ENCODE assay signal across 1 cellular context in the genomic region with DNA sequence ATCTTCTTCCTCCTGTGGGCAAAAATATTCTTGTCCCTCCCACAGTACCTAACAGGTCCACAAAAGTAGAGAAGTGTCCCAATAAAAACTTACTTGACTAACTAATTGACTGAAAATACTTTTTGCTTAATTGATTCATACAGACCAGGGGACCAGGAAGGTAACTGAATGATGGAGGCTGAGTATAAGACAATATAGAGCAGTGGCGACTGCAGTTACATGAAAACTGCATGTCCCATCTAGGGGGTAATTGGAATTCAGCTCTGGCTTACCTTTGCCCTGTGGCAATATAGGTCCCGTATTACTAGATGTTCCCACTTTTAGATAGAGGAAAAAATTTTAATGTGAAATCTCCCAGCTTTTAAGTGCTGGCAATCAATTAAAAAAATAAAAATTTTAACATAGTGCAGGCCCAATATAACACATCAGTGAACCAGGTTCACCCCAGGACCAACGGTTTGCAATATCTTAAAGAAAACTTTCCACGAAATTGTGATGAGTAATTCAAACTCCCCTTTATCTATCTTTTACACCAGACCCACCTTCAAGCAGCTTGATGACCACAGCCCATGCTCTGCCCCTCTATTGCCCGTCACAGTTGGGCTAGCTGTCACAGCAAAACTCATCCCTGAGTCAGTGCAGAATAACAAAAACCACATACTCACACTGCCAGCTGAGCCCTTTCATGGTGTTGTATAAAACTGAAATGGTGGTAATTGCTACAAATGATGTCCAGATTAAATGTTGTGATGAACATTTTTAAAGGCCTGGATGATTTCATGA.
TF ChIP-seq lines count a peak whose summit lies in the region.

No MANE protein-coding gene starts in this region.

TF ChIP-seq in K562, 482 proteins besides CTCF, POLR2A, EP300 and RAD21 (continued from another document and continues in another):
- TF ChIP-seq ZBTB40 (IDR thresholded peaks at IDR 0.05) (no peak), ZBTB40 (CRISPR knock-in tag; IDR thresholded peaks at IDR 0.05) (no peak), TOE1 (IDR thresholded peaks at IDR 0.05; ENCODE audit: borderline replicate concordance) (peak; percentile 46; the same call in 1 of the 2 replicates), TOE1 (CRISPR knock-in tag; IDR thresholded peaks at IDR 0.05; ENCODE audit: borderline replicate concordance, low read depth) (no peak), RCOR1 (IDR thresholded peaks at IDR 0.05; ENCODE audit: borderline replicate concordance in 1 of 2, low read depth in 2 of 2, low read length in 2 of 2) (peak in 1 of 2 experiments; percentile 56; a peak in 1 of 4 replicates), SP2 (IDR thresholded peaks at IDR 0.05; ENCODE audit: extremely low read depth, low read depth, low read length, poor library complexity, severe bottlenecking) (no peak), ZNF175 (CRISPR knock-in tag; IDR thresholded peaks at IDR 0.05; ENCODE audit: low read depth) (no peak), ZNF609 (CRISPR knock-in tag; IDR thresholded peaks at IDR 0.05; ENCODE audit: borderline replicate concordance) (no peak), KLF16 (IDR thresholded peaks at IDR 0.05) (peak; percentile 65), MEIS2 (IDR thresholded peaks at IDR 0.05; ENCODE audit: partially characterized antibody) (peak; percentile 79), NR0B1 (IDR thresholded peaks at IDR 0.05; ENCODE audit: partially characterized antibody) (no peak), SIX5 (IDR thresholded peaks at IDR 0.05; ENCODE audit: borderline replicate concordance in 1 of 2, insufficient read depth in 1 of 2, low read depth in 1 of 2, low read length in 2 of 2) (no peak), PBX2 (CRISPR knock-in tag; IDR thresholded peaks at IDR 0.05; ENCODE audit: low read depth) (no peak), PBX2 (tag; conservative IDR thresholded peaks at IDR 0.05; ENCODE audit: low read depth) (no peak), EWSR1 (IDR thresholded peaks at IDR 0.05; ENCODE audit: borderline replicate concordance, low read depth, partially characterized antibody) (no peak), ZNF639 (CRISPR knock-in tag; conservative IDR thresholded peaks at IDR 0.05 in 1 of 2, IDR thresholded peaks at IDR 0.05 in 1 of 2) (no peak), HDAC6 (IDR thresholded peaks at IDR 0.05; ENCODE audit: low read depth, low read length) (no peak), KDM5B (IDR thresholded peaks at IDR 0.05; ENCODE audit: insufficient replicate concordance, low read depth, low read length) (no peak)
- TF ChIP-seq, protein P1, sequence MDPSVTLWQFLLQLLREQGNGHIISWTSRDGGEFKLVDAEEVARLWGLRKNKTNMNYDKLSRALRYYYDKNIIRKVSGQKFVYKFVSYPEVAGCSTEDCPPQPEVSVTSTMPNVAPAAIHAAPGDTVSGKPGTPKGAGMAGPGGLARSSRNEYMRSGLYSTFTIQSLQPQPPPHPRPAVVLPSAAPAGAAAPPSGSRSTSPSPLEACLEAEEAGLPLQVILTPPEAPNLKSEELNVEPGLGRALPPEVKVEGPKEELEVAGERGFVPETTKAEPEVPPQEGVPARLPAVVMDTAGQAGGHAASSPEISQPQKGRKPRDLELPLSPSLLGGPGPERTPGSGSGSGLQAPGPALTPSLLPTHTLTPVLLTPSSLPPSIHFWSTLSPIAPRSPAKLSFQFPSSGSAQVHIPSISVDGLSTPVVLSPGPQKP (CRISPR knock-in tag; IDR thresholded peaks at IDR 0.05) = no peak
- TF ChIP-seq, protein P2, sequence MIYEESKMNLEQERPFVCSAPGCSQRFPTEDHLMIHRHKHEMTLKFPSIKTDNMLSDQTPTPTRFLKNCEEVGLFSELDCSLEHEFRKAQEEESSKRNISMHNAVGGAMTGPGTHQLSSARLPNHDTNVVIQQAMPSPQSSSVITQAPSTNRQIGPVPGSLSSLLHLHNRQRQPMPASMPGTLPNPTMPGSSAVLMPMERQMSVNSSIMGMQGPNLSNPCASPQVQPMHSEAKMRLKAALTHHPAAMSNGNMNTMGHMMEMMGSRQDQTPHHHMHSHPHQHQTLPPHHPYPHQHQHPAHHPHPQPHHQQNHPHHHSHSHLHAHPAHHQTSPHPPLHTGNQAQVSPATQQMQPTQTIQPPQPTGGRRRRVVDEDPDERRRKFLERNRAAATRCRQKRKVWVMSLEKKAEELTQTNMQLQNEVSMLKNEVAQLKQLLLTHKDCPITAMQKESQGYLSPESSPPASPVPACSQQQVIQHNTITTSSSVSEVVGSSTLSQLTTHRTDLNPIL (CRISPR knock-in tag; IDR thresholded peaks at IDR 0.05) = no peak
- TF ChIP-seq, protein P3, sequence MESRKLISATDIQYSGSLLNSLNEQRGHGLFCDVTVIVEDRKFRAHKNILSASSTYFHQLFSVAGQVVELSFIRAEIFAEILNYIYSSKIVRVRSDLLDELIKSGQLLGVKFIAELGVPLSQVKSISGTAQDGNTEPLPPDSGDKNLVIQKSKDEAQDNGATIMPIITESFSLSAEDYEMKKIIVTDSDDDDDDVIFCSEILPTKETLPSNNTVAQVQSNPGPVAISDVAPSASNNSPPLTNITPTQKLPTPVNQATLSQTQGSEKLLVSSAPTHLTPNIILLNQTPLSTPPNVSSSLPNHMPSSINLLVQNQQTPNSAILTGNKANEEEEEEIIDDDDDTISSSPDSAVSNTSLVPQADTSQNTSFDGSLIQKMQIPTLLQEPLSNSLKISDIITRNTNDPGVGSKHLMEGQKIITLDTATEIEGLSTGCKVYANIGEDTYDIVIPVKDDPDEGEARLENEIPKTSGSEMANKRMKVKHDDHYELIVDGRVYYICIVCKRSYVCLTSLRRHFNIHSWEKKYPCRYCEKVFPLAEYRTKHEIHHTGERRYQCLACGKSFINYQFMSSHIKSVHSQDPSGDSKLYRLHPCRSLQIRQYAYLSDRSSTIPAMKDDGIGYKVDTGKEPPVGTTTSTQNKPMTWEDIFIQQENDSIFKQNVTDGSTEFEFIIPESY (CRISPR knock-in tag; IDR thresholded peaks at IDR 0.05) = no peak
